30 cellular contexts compared by ENCODE assay signal in genomic region chr12:38279756-38280155, GRCh38.
"Had no signal": no experiment of that assay in that cellular context is flagged by ENCODE, and none has a peak within 500 bp of the region (broad histone marks: within the 10 kb centered on the region; RNA-seq: fewer than 3 reads in every experiment).

No MANE protein-coding gene starts in this region.

- DNase-seq: activated CD4-positive, alpha-beta memory T cell treated with anti-CD3 and anti-CD28 coated beads, Interleukin-2, amount 10 ng/mL, durations not matched to agents 7 days and 5 days; activated CD4-positive, alpha-beta T cell treated with anti-CD3 and anti-CD28 coated beads, Interleukin-2, amount 10 ng/mL, durations not matched to agents 7 days and 5 days; activated CD4-positive, CD25-positive, alpha-beta regulatory T cell; activated gamma-delta T cell; activated naive CD4-positive, alpha-beta T cell treated with anti-CD3 and anti-CD28 coated beads for 36 hours; activated T-cell treated with anti-CD3 and anti-CD28 coated beads for 4 hours; activated T-cell treated with anti-CD3 and anti-CD28 coated beads, Interleukin-2, amount 50 U/mL, for 48 hours; amygdala; cerebellar nuclear complex; KG1; MM.1S; NCI-H1092; NCI-H1417 treated with DMSO at 0.1 percent for 48 hours; NCI-H1694; NCI-H2029; NCI-H2107; NCI-H345; NCI-H510A treated with DMSO at 0.1 percent for 48 hours; NCI-H69; SIG-M5; T-cell; T-helper 2 cell; T1000 had no signal

- FAIRE-seq: astrocyte, RCC 7860 had no signal

- H3K27ac ChIP-seq: SK-N-MC, VCaP had no signal

- H3K4me1 Mint-ChIP-seq: activated CD4-positive, alpha-beta memory T cell treated with anti-CD3 and anti-CD28 coated beads, Interleukin-2, amount 10 ng/mL, durations not matched to agents 7 days and 5 days; activated CD4-positive, alpha-beta T cell treated with anti-CD3 and anti-CD28 coated beads, Interleukin-2, amount 10 ng/mL, durations not matched to agents 7 days and 5 days; activated T-helper 17 cell treated with anti-CD3 and anti-CD28 coated beads, Interleukin-2, amount 50 U/mL, for 72 hours; brain; T-cell had no signal

- H3K9me3 Mint-ChIP-seq: activated CD4-positive, alpha-beta memory T cell treated with anti-CD3 and anti-CD28 coated beads, Interleukin-2, amount 10 ng/mL, durations not matched to agents 7 days and 5 days; activated CD4-positive, alpha-beta T cell treated with anti-CD3 and anti-CD28 coated beads, Interleukin-2, amount 10 ng/mL, durations not matched to agents 7 days and 5 days; activated T-helper 17 cell treated with anti-CD3 and anti-CD28 coated beads, Interleukin-2, amount 50 U/mL, for 72 hours had no signal

- H3K27me3 Mint-ChIP-seq: activated CD4-positive, alpha-beta memory T cell treated with anti-CD3 and anti-CD28 coated beads, Interleukin-2, amount 10 ng/mL, durations not matched to agents 7 days and 5 days; activated CD4-positive, alpha-beta T cell treated with anti-CD3 and anti-CD28 coated beads, Interleukin-2, amount 10 ng/mL, durations not matched to agents 7 days and 5 days; brain had no signal

- H3K27ac Mint-ChIP-seq: activated CD4-positive, alpha-beta memory T cell treated with anti-CD3 and anti-CD28 coated beads, Interleukin-2, amount 10 ng/mL, durations not matched to agents 7 days and 5 days; activated CD4-positive, alpha-beta T cell treated with anti-CD3 and anti-CD28 coated beads, Interleukin-2, amount 10 ng/mL, durations not matched to agents 7 days and 5 days; activated naive CD4-positive, alpha-beta T cell treated with anti-CD3 and anti-CD28 coated beads for 36 hours; activated naive CD8-positive, alpha-beta T cell; activated T-helper 17 cell treated with anti-CD3 and anti-CD28 coated beads, Interleukin-2, amount 50 U/mL, for 72 hours; brain; T-cell had no signal

- H3K4me3 Mint-ChIP-seq: activated CD4-positive, alpha-beta memory T cell treated with anti-CD3 and anti-CD28 coated beads, Interleukin-2, amount 10 ng/mL, durations not matched to agents 7 days and 5 days; activated CD4-positive, alpha-beta T cell treated with anti-CD3 and anti-CD28 coated beads, Interleukin-2, amount 10 ng/mL, durations not matched to agents 7 days and 5 days; activated naive CD4-positive, alpha-beta T cell treated with anti-CD3 and anti-CD28 coated beads for 36 hours; activated naive CD8-positive, alpha-beta T cell; activated T-helper 17 cell treated with anti-CD3 and anti-CD28 coated beads, Interleukin-2, amount 50 U/mL, for 72 hours; brain; T-cell had no signal

- H3K4me3 ChIP-seq: SK-N-MC had no signal

- ATAC-seq: activated T-helper 17 cell treated with anti-CD3 and anti-CD28 coated beads, Interleukin-2, amount 50 U/mL, for 72 hours; T-cell had no signal
